In the genomic region with DNA sequence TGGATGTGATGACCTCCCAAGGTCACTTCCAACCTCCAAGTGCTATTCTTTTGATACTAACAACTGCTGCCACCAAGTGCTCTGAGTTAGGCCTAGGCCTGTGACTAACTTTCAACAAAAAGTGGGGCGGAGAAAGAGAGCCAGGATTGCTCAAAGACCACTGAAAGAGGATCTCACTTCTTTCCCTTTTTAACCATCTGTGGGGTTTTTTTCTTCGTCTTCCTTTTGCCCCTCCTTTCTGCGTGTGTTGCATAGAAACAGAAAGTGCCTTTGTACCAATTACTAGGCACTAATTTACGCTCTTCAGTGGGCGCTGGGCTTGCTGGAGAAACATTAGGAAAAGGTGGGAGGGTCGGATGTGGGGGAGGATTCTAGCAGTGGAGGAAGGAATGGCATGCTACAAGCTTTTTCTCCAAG, we compare ENCODE assay signal across 8 cellular contexts. TPM values are rescaled to one million over a fixed set of nuclear protein-coding genes. Genes with fewer than 3 reads are reported as not detected.
DNase-seq lines count a peak whose midpoint lies in the region; ATAC-seq lines count a peak whose summit lies in the region.

No MANE protein-coding gene starts in this region.

- CTCF ChIA-PET in activated CD8-positive, alpha-beta T cell treated with anti-CD3 and anti-CD28 coated beads, Interleukin-2, amount 10 ng/mL, durations not matched to agents 7 days and 5 days (lab: Charles Lee): interaction anchor here (1.0 to 7.4 kb wide), 7 partner anchors 7 to 196 kb away, joined by 3 to 42 read pairs (median 4); no protein-coding TSS in a partner anchor

- peak overlapping the region; percentile 38 for H3K4me3 ChIP-seq in CD4-positive, CD25-positive, alpha-beta regulatory T cell (ENCODE audit: low read depth, low read length)

- no peaks in the 10 kb centered on the region for H3K36me3 Mint-ChIP-seq in CD4-positive, CD25-positive, alpha-beta regulatory T cell
- peaks cover 2% of the 10 kb centered on the region for H3K36me3 Mint-ChIP-seq in activated CD8-positive, alpha-beta T cell treated with anti-CD3 and anti-CD28 coated beads, Interleukin-2, amount 10 ng/mL, durations not matched to agents 7 days and 5 days (ENCODE audit: low read depth)

- H3K4me3 Mint-ChIP-seq in CD4-positive, CD25-positive, alpha-beta regulatory T cell: peak overlapping the region; percentile 23 to 94 (median 74)
- H3K4me3 Mint-ChIP-seq in activated CD8-positive, alpha-beta T cell treated with anti-CD3 and anti-CD28 coated beads, Interleukin-2, amount 10 ng/mL, durations not matched to agents 7 days and 5 days: peak overlapping the region; percentile 80

- H3K27me3 Mint-ChIP-seq in CD4-positive, CD25-positive, alpha-beta regulatory T cell: no peaks in the 10 kb centered on the region
- no peaks in the 10 kb centered on the region for H3K27me3 Mint-ChIP-seq in activated CD8-positive, alpha-beta T cell treated with anti-CD3 and anti-CD28 coated beads, Interleukin-2, amount 10 ng/mL, durations not matched to agents 7 days and 5 days (ENCODE audit: low read depth)

- peak; percentile 8 to 38 for ATAC-seq in CD4-positive, CD25-positive, alpha-beta regulatory T cell (ENCODE audit: low read depth in 2 of 2)
- peak; percentile 48 for ATAC-seq in GM19324 (IDR thresholded peaks at IDR 0.05; ENCODE audit: low FRiP score, unreplicated experiment)
- ATAC-seq in HG03159 (IDR thresholded peaks at IDR 0.05; ENCODE audit: unreplicated experiment): peak; percentile 67
- peak; percentile 31 for ATAC-seq in activated CD8-positive, alpha-beta T cell treated with anti-CD3 and anti-CD28 coated beads, Interleukin-2, amount 10 ng/mL, durations not matched to agents 7 days and 5 days

- DNase-seq in CD4-positive, CD25-positive, alpha-beta regulatory T cell: peak in 1 of 3 donors; percentile 31
- DNase-seq in activated CD8-positive, alpha-beta T cell treated with anti-CD3 and anti-CD28 coated beads, Interleukin-2, amount 10 ng/mL, durations not matched to agents 7 days and 5 days: peak; percentile 60
- DNase-seq in germinal center (ENCODE audit: low spot score) (peak; percentile 11), NCI-H1092 treated with DMSO at 0.1 percent for 48 hours (lab: John Stamatoyannopoulos, UW) (no peak)
- DNase-seq in stimulated activated CD4-positive, alpha-beta T cell treated with anti-CD3 and anti-CD28 coated beads, Interleukin-15, amount 100 ng/mL, for 24 hours: peak; percentile 59
- no peak for DNase-seq in central memory CD4-positive, alpha-beta T cell

- H3K27ac Mint-ChIP-seq in CD4-positive, CD25-positive, alpha-beta regulatory T cell: peak overlapping the region; percentile 70 to 95 (median 71)
- H3K27ac Mint-ChIP-seq in activated CD8-positive, alpha-beta T cell treated with anti-CD3 and anti-CD28 coated beads, Interleukin-2, amount 10 ng/mL, durations not matched to agents 7 days and 5 days: peak overlapping the region; percentile 94

- H3K27me3 ChIP-seq in CD4-positive, CD25-positive, alpha-beta regulatory T cell (ENCODE audit: control insufficient read depth, insufficient read depth, low read length): no peaks in the 10 kb centered on the region

- H3K36me3 ChIP-seq in CD4-positive, CD25-positive, alpha-beta regulatory T cell (ENCODE audit: control insufficient read depth, insufficient read depth, low read length): peaks cover 2% of the 10 kb centered on the region

- H3K27ac ChIP-seq in CD4-positive, CD25-positive, alpha-beta regulatory T cell (ENCODE audit: insufficient read depth, low read length, poor library complexity, severe bottlenecking): peak overlapping the region; percentile 58

- H3K9me3 ChIP-seq in CD4-positive, CD25-positive, alpha-beta regulatory T cell (ENCODE audit: control insufficient read depth in 2 of 2, low read length in 2 of 2): no peaks in the 10 kb centered on the region

- POLR2A ChIA-PET in activated CD8-positive, alpha-beta T cell treated with anti-CD3 and anti-CD28 coated beads, Interleukin-2, amount 10 ng/mL, durations not matched to agents 7 days and 5 days (lab: Charles Lee): interaction anchor here (1.2 to 11.1 kb wide), 2 partner anchors 8 to 14 kb away, joined by 3 to 90 read pairs; a partner anchor contains a TSS

- no peaks in the 10 kb centered on the region for H3K9me3 Mint-ChIP-seq in CD4-positive, CD25-positive, alpha-beta regulatory T cell
- no peaks in the 10 kb centered on the region for H3K9me3 Mint-ChIP-seq in activated CD8-positive, alpha-beta T cell treated with anti-CD3 and anti-CD28 coated beads, Interleukin-2, amount 10 ng/mL, durations not matched to agents 7 days and 5 days (ENCODE audit: insufficient read depth)

- H3K4me1 ChIP-seq in CD4-positive, CD25-positive, alpha-beta regulatory T cell (ENCODE audit: control insufficient read depth, insufficient read depth, low read length, poor library complexity, severe bottlenecking): peaks cover 49% of the 10 kb centered on the region

- H3K4me1 Mint-ChIP-seq in CD4-positive, CD25-positive, alpha-beta regulatory T cell: peaks cover 25 to 87% (median 72%) of the 10 kb centered on the region in 4 donors
- H3K4me1 Mint-ChIP-seq in activated CD8-positive, alpha-beta T cell treated with anti-CD3 and anti-CD28 coated beads, Interleukin-2, amount 10 ng/mL, durations not matched to agents 7 days and 5 days (ENCODE audit: low read depth): peaks cover 68% of the 10 kb centered on the region

RNA-seq across cellular contexts. Expression of a gene that starts 8.0 kb away (rescaled TPM):
- 86.7 TPM for total RNA-seq in CD4-positive, CD25-positive, alpha-beta regulatory T cell
- polyA plus RNA-seq in CD4-positive, CD25-positive, alpha-beta regulatory T cell: 1 to 10 TPM; 1.4 to 3.7 (median 3.0) TPM
- total RNA-seq in activated CD8-positive, alpha-beta T cell treated with anti-CD3 and anti-CD28 coated beads, Interleukin-2, amount 10 ng/mL, durations not matched to agents 7 days and 5 days: 1 to 10 TPM; 8.8 to 9.6 TPM

Comparison
In these comparisons a context has a peak if more than half of its experiments do, and no peak if none do; other contexts are left out.
1. DNase-seq: peak in activated CD8-positive, alpha-beta T cell treated with anti-CD3 and anti-CD28 coated beads, Interleukin-2, amount 10 ng/mL, durations not matched to agents 7 days and 5 days (single experiment), germinal center (single experiment) and stimulated activated CD4-positive, alpha-beta T cell treated with anti-CD3 and anti-CD28 coated beads, Interleukin-15, amount 100 ng/mL, for 24 hours (single experiment); none in central memory CD4-positive, alpha-beta T cell (single experiment) and NCI-H1092 treated with DMSO at 0.1 percent for 48 hours (single experiment).
2. Peak in every context shown above with its lines, with median percentiles within 50 percentile points of each other: ATAC-seq.